8 cellular contexts compared by ENCODE assay signal in the genomic region with DNA sequence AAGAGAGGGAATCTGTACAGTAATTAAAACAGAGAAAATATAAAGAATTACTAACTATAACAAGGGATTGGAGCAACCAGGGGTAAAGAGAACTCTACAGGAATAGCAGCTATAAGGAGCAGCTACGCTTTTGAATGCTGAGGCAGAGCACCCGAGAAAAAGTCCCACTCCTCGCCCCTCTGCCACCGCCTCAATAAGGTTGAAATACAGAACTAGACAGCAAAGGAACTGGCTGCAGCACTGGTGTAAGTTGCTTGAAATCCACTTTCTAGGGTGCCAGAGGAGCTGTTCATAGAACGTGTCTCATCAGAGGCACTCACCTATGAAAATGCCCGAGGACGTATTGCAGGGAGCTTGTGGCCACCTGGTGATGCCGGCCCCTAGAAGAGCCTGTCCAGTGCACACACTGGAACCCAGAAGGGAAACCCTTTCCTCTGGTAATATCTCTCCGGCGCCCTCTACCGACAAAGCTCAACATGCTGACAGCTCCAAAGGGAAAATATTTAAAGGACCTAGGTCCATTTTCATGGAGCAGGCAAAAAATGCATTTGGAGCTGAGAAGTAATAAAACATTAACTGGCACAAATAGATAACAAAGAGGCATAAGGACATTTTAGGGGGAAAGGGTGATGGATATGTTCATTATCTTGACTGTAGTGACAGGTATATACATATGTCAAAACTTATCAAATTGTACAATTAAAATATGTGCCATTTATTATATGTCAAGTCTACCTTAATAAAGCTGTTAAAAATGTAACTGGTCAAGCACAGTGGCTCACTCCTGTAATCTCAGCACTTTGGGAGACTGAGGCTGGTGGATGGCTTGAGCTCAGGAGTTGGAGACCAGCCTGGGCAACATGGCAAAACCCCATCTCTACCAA.
DNase-seq lines count a peak whose midpoint lies in the region; ATAC-seq and TF ChIP-seq lines count a peak whose summit lies in the region.

No MANE protein-coding gene starts in this region.

- no peak overlapping the region for H3K27ac Mint-ChIP-seq in activated CD8-positive, alpha-beta memory T cell treated with anti-CD3 and anti-CD28 coated beads, Interleukin-2, amount 10 ng/mL, durations not matched to agents 7 days and 5 days

- no peaks in the 10 kb centered on the region for H3K4me1 ChIP-seq in HAP-1

- DNase-seq in activated CD8-positive, alpha-beta memory T cell treated with anti-CD3 and anti-CD28 coated beads, Interleukin-2, amount 10 ng/mL, durations not matched to agents 7 days and 5 days: peak; percentile 48
- no peak for DNase-seq in activated CD8-positive, alpha-beta memory T cell treated with anti-CD3 and anti-CD28 coated beads, Interleukin-2, amount 50 U/mL, for 4 hours
- DNase-seq in HAP-1 (ENCODE audit: low spot score in 2 of 2): peak; percentile 77 to 94
- DNase-seq in NCI-H146 (lab: John Stamatoyannopoulos, UW): peak; percentile 78
- DNase-seq in fibroblast of mammary gland (ENCODE audit: low read depth): peak; percentile 65
- DNase-seq in non-pigmented ciliary epithelial cell (ENCODE audit: low read depth): peak; percentile 27
- DNase-seq in KG1 (lab: John Stamatoyannopoulos, UW): no peak

- H3K27me3 ChIP-seq in HAP-1 (ENCODE audit: low read depth): no peaks in the 10 kb centered on the region

- in situ Hi-C loops in HAP-1 (cut with MboI; ENCODE audit: low sequenced_read_pairs): no loop called here

- no peaks in the 10 kb centered on the region for H3K36me3 Mint-ChIP-seq in activated CD8-positive, alpha-beta memory T cell treated with anti-CD3 and anti-CD28 coated beads, Interleukin-2, amount 10 ng/mL, durations not matched to agents 7 days and 5 days

- H3K9me3 Mint-ChIP-seq in activated CD8-positive, alpha-beta memory T cell treated with anti-CD3 and anti-CD28 coated beads, Interleukin-2, amount 10 ng/mL, durations not matched to agents 7 days and 5 days (ENCODE audit: low read depth): no peaks in the 10 kb centered on the region

- no peak overlapping the region for H3K4me3 Mint-ChIP-seq in activated CD8-positive, alpha-beta memory T cell treated with anti-CD3 and anti-CD28 coated beads, Interleukin-2, amount 10 ng/mL, durations not matched to agents 7 days and 5 days

- no peak for ATAC-seq in activated CD8-positive, alpha-beta memory T cell treated with anti-CD3 and anti-CD28 coated beads, Interleukin-2, amount 10 ng/mL, durations not matched to agents 7 days and 5 days

- no peaks in the 10 kb centered on the region for H3K4me1 Mint-ChIP-seq in activated CD8-positive, alpha-beta memory T cell treated with anti-CD3 and anti-CD28 coated beads, Interleukin-2, amount 10 ng/mL, durations not matched to agents 7 days and 5 days

- H3K27me3 Mint-ChIP-seq in activated CD8-positive, alpha-beta memory T cell treated with anti-CD3 and anti-CD28 coated beads, Interleukin-2, amount 10 ng/mL, durations not matched to agents 7 days and 5 days: peaks cover 12% of the 10 kb centered on the region

- no peaks in the 10 kb centered on the region for H3K9me3 ChIP-seq in HAP-1

- H3K36me3 ChIP-seq in HAP-1 (replicated peaks): no peaks in the 10 kb centered on the region

- H3K4me3 ChIP-seq in HAP-1: no peak overlapping the region
- no peak overlapping the region for H3K4me3 ChIP-seq in WI38 (ENCODE audit: low read depth, low read length)
- H3K4me3 ChIP-seq in fibroblast of mammary gland (ENCODE audit: control insufficient read depth, low read depth, low read length): no peak overlapping the region

- CTCF ChIA-PET in activated CD8-positive, alpha-beta memory T cell treated with anti-CD3 and anti-CD28 coated beads, Interleukin-2, amount 10 ng/mL, durations not matched to agents 7 days and 5 days (lab: Charles Lee): interaction anchor here (0.9 to 1.9 kb wide), 8 partner anchors 10 to 197 kb away, joined by 3 to 5 read pairs (median 3); no protein-coding TSS in a partner anchor

- peak; percentile 73 for TF ChIP-seq CTCF in WI38 (IDR thresholded peaks at IDR 0.05; ENCODE audit: low read depth, low read length)
- peak; percentile 83 for TF ChIP-seq CTCF in fibroblast of mammary gland (conservative IDR thresholded peaks at IDR 0.05; ENCODE audit: control insufficient read depth, insufficient read depth, low read depth, low read length)

Comparison
In these comparisons a context has a peak if more than half of its experiments do, and no peak if none do; other contexts are left out.
1. DNase-seq: peak in activated CD8-positive, alpha-beta memory T cell treated with anti-CD3 and anti-CD28 coated beads, Interleukin-2, amount 10 ng/mL, durations not matched to agents 7 days and 5 days (single experiment), HAP-1 (2 of 2), NCI-H146 (single experiment), fibroblast of mammary gland (single experiment) and non-pigmented ciliary epithelial cell (single experiment); none in activated CD8-positive, alpha-beta memory T cell treated with anti-CD3 and anti-CD28 coated beads, Interleukin-2, amount 50 U/mL, for 4 hours (single experiment) and KG1 (single experiment).